17 cellular contexts compared by ENCODE assay signal in the genomic region with DNA sequence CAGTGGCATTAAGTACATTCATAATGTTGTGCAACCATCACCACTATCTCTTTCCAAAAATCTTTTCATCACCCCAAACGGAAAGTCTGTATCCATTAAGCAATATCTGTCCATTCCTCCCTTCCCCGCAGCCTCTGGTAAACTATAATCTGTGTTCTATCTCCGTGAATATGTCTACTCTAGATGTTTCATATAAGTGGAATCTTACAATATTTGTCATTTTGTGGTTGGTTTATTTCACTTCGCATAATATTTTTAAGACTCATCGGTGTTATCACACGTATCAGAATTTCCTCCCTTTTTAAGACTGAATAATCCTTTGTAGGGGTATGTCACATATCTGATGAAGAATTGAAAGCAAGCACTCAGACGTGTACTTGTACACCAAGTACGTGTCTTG.
A peak's percentile ranks its signal among the peaks of the same experiment; 100 is the strongest.
DNase-seq lines count a peak whose midpoint lies in the region; ATAC-seq, FAIRE-seq and TF ChIP-seq lines count a peak whose summit lies in the region.
"Had no signal": no experiment of that assay in that cellular context is flagged by ENCODE, and none has a peak within 500 bp of the region (broad histone marks: within the 10 kb centered on the region; RNA-seq: fewer than 3 reads in every experiment).

No MANE protein-coding gene starts in this region.

- no peak overlapping the region for H2AK5ac ChIP-seq in H1 (ENCODE audit: low read depth, low read length)

- H3K9me3 Mint-ChIP-seq in nephron progenitor cell = peaks cover 2% of the 10 kb centered on the region
- H3K9me3 Mint-ChIP-seq: HFFc6 had no signal

- no peak overlapping the region for H3K27ac ChIP-seq in PC-3 (ENCODE audit: low read length)
- H3K27ac ChIP-seq in H1 (ENCODE audit: low read depth, low read length) = no peak overlapping the region
- H3K27ac ChIP-seq in osteoblast (ENCODE audit: low read depth, low read length) = no peak overlapping the region
- H3K27ac ChIP-seq: SJSA1 had no signal

- no peak overlapping the region for H3K56ac ChIP-seq in H1 (replicated peaks; ENCODE audit: insufficient read length, low read depth, low read length)

- H3K4me2 ChIP-seq in PC-3 (ENCODE audit: low read length) (no peak overlapping the region), H1 (ENCODE audit: insufficient read depth in 1 of 2, low read depth in 2 of 2, low read length in 2 of 2) (no peak overlapping the region), osteoblast (ENCODE audit: insufficient read depth, low read length) (no peak overlapping the region)

- H3K79me1 ChIP-seq in H1 (ENCODE audit: low read depth, low read length) = no peaks in the 10 kb centered on the region

- H3K79me2 ChIP-seq in PC-3 (ENCODE audit: low read length) (no peaks in the 10 kb centered on the region), H1 (ENCODE audit: control insufficient read depth in 1 of 2, insufficient read depth in 2 of 2, low read length in 2 of 2) (no peaks in the 10 kb centered on the region), osteoblast (ENCODE audit: insufficient read depth, low read length) (no peaks in the 10 kb centered on the region)

- H2BK5ac ChIP-seq in H1 (ENCODE audit: low read depth, low read length) = no peak overlapping the region

- no peak overlapping the region for H2BK120ac ChIP-seq in H1 (replicated peaks; ENCODE audit: low read depth, low read length)

- no peak for TF ChIP-seq POLR2A in H1 (IDR thresholded peaks at IDR 0.05; ENCODE audit: control extremely low read depth in 1 of 2, low read depth in 2 of 2, low read length in 2 of 2)

- H4K20me1 ChIP-seq in PC-3 (ENCODE audit: low read length) = no peaks in the 10 kb centered on the region
- H4K20me1 ChIP-seq in H1 (replicated peaks in 1 of 2; ENCODE audit: control insufficient read depth in 1 of 2, insufficient read depth in 2 of 2, low read length in 2 of 2) = no peaks in the 10 kb centered on the region
- no peaks in the 10 kb centered on the region for H4K20me1 ChIP-seq in osteoblast (ENCODE audit: insufficient read depth, low read length)

- no peak overlapping the region; the same call in 1 of the 2 replicates for H2BK20ac ChIP-seq in H1 (ENCODE audit: low read length)

- no peak overlapping the region for H4K91ac ChIP-seq in H1 (replicated peaks; ENCODE audit: insufficient read length, low read length)

- H3K23ac ChIP-seq in H1 (ENCODE audit: insufficient read length) = no peak overlapping the region

- H3K36me3 Mint-ChIP-seq in nephron progenitor cell (ENCODE audit: low read depth) = no peaks in the 10 kb centered on the region
- H3K36me3 Mint-ChIP-seq: CD4-positive, CD25-positive, alpha-beta regulatory T cell had no signal

- CTCF ChIA-PET in PC-3 (lab: Charles Lee) (no interaction called here), H1 (lab: Charles Lee; ENCODE audit: partially characterized antibody) (interaction anchor here (2.5 to 6.5 kb wide), 2 partner anchors 13 to 21 kb away, joined by 7 to 53 read pairs; no protein-coding TSS in a partner anchor)

- no peak overlapping the region for H3K14ac ChIP-seq in H1 (ENCODE audit: insufficient read length)

- TF ChIP-seq CTCF in PC-3 (conservative IDR thresholded peaks at IDR 0.05; ENCODE audit: low read depth, low read length) (no peak), H1 (IDR thresholded peaks at IDR 0.05; ENCODE audit: control extremely low read depth in 1 of 3, insufficient read depth in 1 of 3, low read depth in 1 of 3, low read length in 3 of 3) (no peak), nephron progenitor cell (IDR thresholded peaks at IDR 0.05) (no peak), osteoblast (IDR thresholded peaks at IDR 0.05; ENCODE audit: extremely low read depth, low read depth, low read length) (no peak)

- no TSS peak for BruUV-seq in PC-3 (replicated peaks; lab: Mats Ljungman, UMichigan)

- H4K8ac ChIP-seq in H1 (ENCODE audit: extremely low read depth, insufficient read depth, low read length) = no peak overlapping the region

- TF ChIP-seq RAD21 in H1 (IDR thresholded peaks at IDR 0.05 in 1 of 2, conservative IDR thresholded peaks at IDR 0.05 in 1 of 2; ENCODE audit: low read depth in 2 of 2, low read length in 2 of 2) = no peak

- no peak overlapping the region for H3K4me3 Mint-ChIP-seq in nephron progenitor cell
- H3K4me3 Mint-ChIP-seq: CD4-positive, CD25-positive, alpha-beta regulatory T cell; HFFc6 had no signal

- H3F3A ChIP-seq in PC-3 (ENCODE audit: low read length, unreplicated experiment) = no peaks in the 10 kb centered on the region

- no peaks in the 10 kb centered on the region for H3K4me1 ChIP-seq in PC-3 (ENCODE audit: insufficient read depth, low read length)
- peaks cover 0 to 5% (median 0%) of the 10 kb centered on the region in 4 experiments; a peak in 2 of 7 replicates for H3K4me1 ChIP-seq in H1 (replicated peaks in 1 of 4; ENCODE audit: control insufficient read depth in 3 of 4, insufficient read depth in 4 of 4, low read length in 3 of 4)
- no peaks in the 10 kb centered on the region for H3K4me1 ChIP-seq in osteoblast (ENCODE audit: insufficient read depth, low read length)
- H3K4me1 ChIP-seq: SJSA1 had no signal

- H3K4me3 ChIP-seq in PC-3 (ENCODE audit: low read length) (no peak overlapping the region), H1 (ENCODE audit: extremely low read depth in 1 of 4, insufficient read depth in 2 of 4, low read depth in 3 of 4, low read length in 4 of 4) (no peak overlapping the region), osteoblast (ENCODE audit: insufficient read depth, low read length) (no peak overlapping the region)
- H3K4me3 ChIP-seq: SJSA1 had no signal

- DNase-seq in HCEC 1CT (peak; percentile 1), PC-3 (peak; percentile 31), H1 (ENCODE audit: low read depth in 1 of 2, low spot score in 2 of 2) (no peak), nephron progenitor cell (no peak), osteoblast (ENCODE audit: insufficient read length, low spot score, missing footprints) (no peak), NCI-H2029 treated with DMSO at 0.1 percent for 48 hours (lab: John Stamatoyannopoulos, UW) (no peak)
- DNase-seq: CD4-positive, CD25-positive, alpha-beta regulatory T cell; DMS53; GOT3; HFFc6; KG1; NCI-H187 treated with DMSO at 0.1 percent for 48 hours; NCI-H2171 treated with DMSO at 0.1 percent for 48 hours had no signal

- POLR2A ChIA-PET in PC-3 (lab: Charles Lee; ENCODE audit: unreplicated experiment) = no interaction called here
- POLR2A ChIA-PET in H1 (lab: Charles Lee; ENCODE audit: partially characterized antibody) = no interaction called here

- H4K5ac ChIP-seq in H1 (ENCODE audit: insufficient read length, low read depth, low read length) = no peak overlapping the region

- no peak for TF ChIP-seq EP300 in H1 (IDR thresholded peaks at IDR 0.05; ENCODE audit: borderline replicate concordance in 1 of 2, low read depth in 2 of 2, low read length in 2 of 2)

- no peaks in the 10 kb centered on the region for H3K23me2 ChIP-seq in H1 (ENCODE audit: low read depth, low read length)

- intact Hi-C loops in PC-3 (cut with micrococcal nuclease) = no loop called here

- WGBS in H1 (ENCODE audit: extremely low coverage in 1 of 2, insufficient coverage in 1 of 2, insufficient read length in 1 of 2, insufficient replicate concordance in 2 of 2, low coverage in 1 of 2, low lambda C conversion rate in 2 of 2, missing lambda C conversion rate in 1 of 2), 2 experiments = 87% methylated on average over 8 of the region's 8 CpGs; no CpG with 5 or more reads in 1 of the 2 experiments

- peaks cover 69% of the 10 kb centered on the region for H3K4me1 Mint-ChIP-seq in nephron progenitor cell
- H3K4me1 Mint-ChIP-seq: CD4-positive, CD25-positive, alpha-beta regulatory T cell had no signal

- H2BK15ac ChIP-seq in H1 (ENCODE audit: low read length) = peak overlapping the region; percentile 49; the same call in 1 of the 2 replicates

- no peaks in the 10 kb centered on the region for H3K36me3 ChIP-seq in PC-3 (ENCODE audit: low read depth, low read length)
- no peaks in the 10 kb centered on the region for H3K36me3 ChIP-seq in H1 (ENCODE audit: control insufficient read depth in 2 of 4, insufficient read depth in 4 of 4, low read length in 3 of 4)
- H3K36me3 ChIP-seq in osteoblast (ENCODE audit: insufficient read depth, low read length) = no peaks in the 10 kb centered on the region
- H3K36me3 ChIP-seq: SJSA1 had no signal

- peaks cover 17% of the 10 kb centered on the region for H3K27me3 Mint-ChIP-seq in nephron progenitor cell (ENCODE audit: low read depth, poor library complexity)

- no peak for ATAC-seq in PC-3
- no peak for ATAC-seq in GM18519 (IDR thresholded peaks at IDR 0.05; ENCODE audit: low FRiP score, unreplicated experiment)
- no peak for ATAC-seq in GM18867 (IDR thresholded peaks at IDR 0.05; ENCODE audit: unreplicated experiment)

- no peak overlapping the region for H3K4ac ChIP-seq in H1 (replicated peaks; ENCODE audit: insufficient read length, low read depth, low read length)

- peak overlapping the region; percentile 16 for H3K27ac Mint-ChIP-seq in nephron progenitor cell
- H3K27ac Mint-ChIP-seq: CD4-positive, CD25-positive, alpha-beta regulatory T cell; HFFc6 had no signal

- H2AFZ ChIP-seq in PC-3 (ENCODE audit: low read length) (no peak overlapping the region), H1 (ENCODE audit: low read length) (no peak overlapping the region), osteoblast (ENCODE audit: low read length) (no peak overlapping the region)

- H2BK12ac ChIP-seq in H1 (ENCODE audit: low read depth, low read length) = no peak overlapping the region

- no peaks in the 10 kb centered on the region for H3K9me3 ChIP-seq in PC-3 (ENCODE audit: low read length)
- H3K9me3 ChIP-seq in H1 (ENCODE audit: insufficient read depth in 2 of 2, low read depth in 1 of 2, low read length in 1 of 2) = no peaks in the 10 kb centered on the region
- H3K9me3 ChIP-seq in osteoblast (ENCODE audit: low read depth, low read length) = no peaks in the 10 kb centered on the region
- H3K9me3 ChIP-seq: SJSA1 had no signal

- H3K9ac ChIP-seq in PC-3 (ENCODE audit: low read length) = no peak overlapping the region
- no peak overlapping the region for H3K9ac ChIP-seq in H1 (replicated peaks in 1 of 4; ENCODE audit: extremely low read depth in 1 of 4, low read depth in 3 of 4, low read length in 3 of 4)

- no peaks in the 10 kb centered on the region for H3K9me2 ChIP-seq in PC-3 (replicated peaks; ENCODE audit: low read length)

- H3K18ac ChIP-seq in H1 (ENCODE audit: extremely low read depth, low read length) = no peak overlapping the region

- peaks cover 59% of the 10 kb centered on the region for H3K27me3 ChIP-seq in PC-3 (ENCODE audit: low read length)
- H3K27me3 ChIP-seq in H1 (replicated peaks in 1 of 4; ENCODE audit: control insufficient read depth in 3 of 4, extremely low read depth in 1 of 4, insufficient read depth in 3 of 4, low read length in 3 of 4) = no peaks in the 10 kb centered on the region
- peaks cover 11% of the 10 kb centered on the region for H3K27me3 ChIP-seq in osteoblast (ENCODE audit: insufficient read depth, low read length)
- H3K27me3 ChIP-seq: SJSA1 had no signal

- FAIRE-seq in H1 (lab: Jason Lieb, UNC) = no peak
- FAIRE-seq: GM12891 had no signal

TF ChIP-seq in H1, 55 proteins besides CTCF, POLR2A, EP300 and RAD21 (continues in another document):
- TF ChIP-seq KDM4A (IDR thresholded peaks at IDR 0.05; ENCODE audit: low read depth, low read length, severe bottlenecking) (no peak), ZNF274 (IDR thresholded peaks at IDR 0.05; ENCODE audit: borderline replicate concordance, extremely low read depth, low read length) (no peak), CTBP2 (IDR thresholded peaks at IDR 0.05; ENCODE audit: borderline replicate concordance, insufficient read depth, insufficient read length, low read length) (no peak)

Comparison
In these comparisons a context has a peak if more than half of its experiments do, and no peak if none do; other contexts are left out.
1. DNase-seq: peak in HCEC 1CT (single experiment) and PC-3 (single experiment); none in H1 (0 of 2), nephron progenitor cell (single experiment), osteoblast (single experiment) and NCI-H2029 treated with DMSO at 0.1 percent for 48 hours (single experiment).